ENCODE assay signal across 8 cellular contexts in the genomic region with DNA sequence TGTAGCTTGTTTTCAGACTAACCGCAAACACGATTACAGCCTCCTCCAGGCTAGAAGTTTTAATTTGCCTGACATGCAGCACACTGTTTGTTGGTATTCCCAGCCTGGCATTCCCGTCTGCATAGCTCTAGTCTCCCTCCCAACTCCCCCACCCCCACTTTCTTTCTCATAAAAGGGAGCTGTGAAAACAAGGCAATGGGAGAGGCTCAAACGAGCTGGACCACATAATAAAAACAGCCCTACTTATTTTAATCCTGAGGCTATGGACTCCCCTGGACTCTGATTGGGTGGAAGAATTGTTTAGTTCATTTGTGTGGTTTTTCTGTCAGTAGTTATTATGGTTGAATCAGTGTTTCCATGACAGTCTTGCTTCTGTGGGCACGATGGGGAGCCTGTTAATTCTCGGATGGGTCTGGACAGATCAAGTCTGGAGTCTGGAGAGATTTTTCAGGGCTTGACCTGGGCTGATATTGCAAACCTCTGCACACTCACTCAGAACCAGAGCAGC. TPM values are rescaled to one million over a fixed set of nuclear protein-coding genes. Genes with fewer than 3 reads are reported as not detected.
A peak's percentile ranks its signal among the peaks of the same experiment; 100 is the strongest.
DNase-seq lines count a peak whose midpoint lies in the region; ATAC-seq and TF ChIP-seq lines count a peak whose summit lies in the region.

No MANE protein-coding gene starts in this region.

- H3K36me3 ChIP-seq in BLaER1 (no peaks in the 10 kb centered on the region), MG63 (no peaks in the 10 kb centered on the region), mammary epithelial cell (ENCODE audit: insufficient read depth, low read length) (no peaks in the 10 kb centered on the region)

- H3K4me1 ChIP-seq in BLaER1 (peaks cover 32% of the 10 kb centered on the region), mammary epithelial cell (ENCODE audit: insufficient read depth, low read length) (peaks cover 17% of the 10 kb centered on the region)

- in situ Hi-C loops in mammary epithelial cell (cut with MboI; ENCODE audit: low sequenced_read_pairs in 2 of 2) = no loop called here

- H3K4me3 Mint-ChIP-seq in stimulated activated naive CD8-positive, alpha-beta T cell treated with anti-CD3 and anti-CD28 coated beads, Interleukin-15, amount 100 ng/mL, for 72 hours = peak overlapping the region in 1 of 2 donors; percentile 19

- peaks cover 25% of the 10 kb centered on the region for H3K4me1 Mint-ChIP-seq in stimulated activated naive CD8-positive, alpha-beta T cell treated with anti-CD3 and anti-CD28 coated beads, Interleukin-15, amount 100 ng/mL, for 72 hours

- H3K79me2 ChIP-seq in mammary epithelial cell (ENCODE audit: insufficient read depth, low read length) = no peaks in the 10 kb centered on the region

- 3% methylated on average over 6 of the region's 6 CpGs for WGBS in mammary epithelial cell (ENCODE audit: low coverage, missing lambda C conversion rate)

- H3K27ac ChIP-seq in BLaER1 = peak overlapping the region; percentile 76; the same call in 1 of the 2 replicates
- H3K27ac ChIP-seq in mammary epithelial cell (ENCODE audit: insufficient read depth, low read depth, low read length) = peak overlapping the region; percentile 44

- H4K20me1 ChIP-seq in BLaER1 = no peaks in the 10 kb centered on the region
- no peaks in the 10 kb centered on the region for H4K20me1 ChIP-seq in mammary epithelial cell (ENCODE audit: insufficient read depth, low read length)

- TF ChIP-seq CTCF in mammary epithelial cell (conservative IDR thresholded peaks at IDR 0.05 in 1 of 2, IDR thresholded peaks at IDR 0.05 in 1 of 2; ENCODE audit: extremely low read depth in 1 of 2, insufficient read depth in 1 of 2, low read depth in 1 of 2, low read length in 2 of 2) = no peak

- CTCF ChIA-PET in mammary epithelial cell (lab: Charles Lee; ENCODE audit: low non-redundant PET) = no interaction called here

- dilution Hi-C loops in mammary epithelial cell (cut with HindIII; ENCODE audit: low sequenced_read_pairs) = no loop called here

- peak overlapping the region; percentile 92 for H2AFZ ChIP-seq in mammary epithelial cell (ENCODE audit: low read depth, low read length)

- H3K9me3 ChIP-seq in BLaER1 = no peaks in the 10 kb centered on the region
- H3K9me3 ChIP-seq in MG63 = no peaks in the 10 kb centered on the region
- no peaks in the 10 kb centered on the region for H3K9me3 ChIP-seq in mammary epithelial cell (replicated peaks; ENCODE audit: insufficient read depth, low read length)

- H3K27me3 Mint-ChIP-seq in stimulated activated naive CD8-positive, alpha-beta T cell treated with anti-CD3 and anti-CD28 coated beads, Interleukin-15, amount 100 ng/mL, for 72 hours = peaks cover 27% of the 10 kb centered on the region

- DNase-seq in MG63 (peak; percentile 28), mammary epithelial cell (peak; percentile 97), kidney glomerular epithelial cell (lab: John Stamatoyannopoulos, UW) (peak; percentile 61), GM19238 (ENCODE audit: insufficient read length, low spot score) (no peak), NCI-H2029 (lab: John Stamatoyannopoulos, UW) (no peak), DMS114 treated with DMSO at 0.1 percent for 48 hours (lab: John Stamatoyannopoulos, UW; ENCODE audit: unreplicated experiment) (no peak)
- DNase-seq in stimulated activated naive CD8-positive, alpha-beta T cell treated with anti-CD3 and anti-CD28 coated beads, Interleukin-15, amount 100 ng/mL, for 72 hours = no peak

- H3K9me3 Mint-ChIP-seq in stimulated activated naive CD8-positive, alpha-beta T cell treated with anti-CD3 and anti-CD28 coated beads, Interleukin-15, amount 100 ng/mL, for 72 hours = no peaks in the 10 kb centered on the region

- H3K4me3 ChIP-seq in BLaER1 = peak overlapping the region; percentile 91
- H3K4me3 ChIP-seq in MG63 = peak overlapping the region; percentile 63
- peak overlapping the region; percentile 56 to 64 (median 58) for H3K4me3 ChIP-seq in mammary epithelial cell (replicated peaks in 1 of 3; ENCODE audit: insufficient read depth in 1 of 3, low read depth in 2 of 3, low read length in 3 of 3)

- H3K9ac ChIP-seq in BLaER1 (peak overlapping the region; percentile 85), mammary epithelial cell (ENCODE audit: insufficient read depth, low read length) (peak overlapping the region; percentile 57)

- peak overlapping the region in 1 of 2 donors; percentile 34 for H3K27ac Mint-ChIP-seq in stimulated activated naive CD8-positive, alpha-beta T cell treated with anti-CD3 and anti-CD28 coated beads, Interleukin-15, amount 100 ng/mL, for 72 hours

- H3K4me2 ChIP-seq in BLaER1 = peak overlapping the region; percentile 99
- H3K4me2 ChIP-seq in mammary epithelial cell (ENCODE audit: insufficient read depth, low read depth, low read length) = peak overlapping the region; percentile 99

- BruUV-seq in mammary epithelial cell (replicated peaks; lab: Mats Ljungman, UMichigan) = no TSS peak

- intact Hi-C loops in mammary epithelial cell (cut with micrococcal nuclease) = no loop called here

- peak; percentile 37 for ATAC-seq in stimulated activated naive CD8-positive, alpha-beta T cell treated with anti-CD3 and anti-CD28 coated beads, Interleukin-15, amount 100 ng/mL, for 72 hours

- H3K27me3 ChIP-seq in BLaER1 (no peaks in the 10 kb centered on the region), MG63 (no peaks in the 10 kb centered on the region), mammary epithelial cell (ENCODE audit: insufficient read depth, low read length) (no peaks in the 10 kb centered on the region)

RNA-seq across cellular contexts. Expression of a gene that starts 1.2 kb away (rescaled TPM):
- 1.7 and 2.2 TPM in 2 replicates for total RNA-seq in MG63 (2014; rRNA removed; shearing (Covaris generic); ENCODE audit: low replicate concordance)
- 1 to 10 TPM in 1 of 2 donors, under 1 TPM in 1; 0.47 to 2.5 TPM for total RNA-seq in mammary epithelial cell
- polyA plus RNA-seq in mammary epithelial cell = 0.23 TPM
- 0.57 TPM for polyA minus RNA-seq in mammary epithelial cell

Comparison
In these comparisons a context has a peak if more than half of its experiments do, and no peak if none do; other contexts are left out.
1. DNase-seq: peak in MG63 (single experiment), mammary epithelial cell (single experiment) and kidney glomerular epithelial cell (single experiment); none in stimulated activated naive CD8-positive, alpha-beta T cell treated with anti-CD3 and anti-CD28 coated beads, Interleukin-15, amount 100 ng/mL, for 72 hours (0 of 2), GM19238 (single experiment), NCI-H2029 (single experiment) and DMS114 treated with DMSO at 0.1 percent for 48 hours (single experiment).
2. Peak in every context shown above with its lines, with median percentiles within 50 percentile points of each other: H3K4me3 ChIP-seq.